Comparison of ENCODE assay signal across 11 cellular contexts in the genomic region with DNA sequence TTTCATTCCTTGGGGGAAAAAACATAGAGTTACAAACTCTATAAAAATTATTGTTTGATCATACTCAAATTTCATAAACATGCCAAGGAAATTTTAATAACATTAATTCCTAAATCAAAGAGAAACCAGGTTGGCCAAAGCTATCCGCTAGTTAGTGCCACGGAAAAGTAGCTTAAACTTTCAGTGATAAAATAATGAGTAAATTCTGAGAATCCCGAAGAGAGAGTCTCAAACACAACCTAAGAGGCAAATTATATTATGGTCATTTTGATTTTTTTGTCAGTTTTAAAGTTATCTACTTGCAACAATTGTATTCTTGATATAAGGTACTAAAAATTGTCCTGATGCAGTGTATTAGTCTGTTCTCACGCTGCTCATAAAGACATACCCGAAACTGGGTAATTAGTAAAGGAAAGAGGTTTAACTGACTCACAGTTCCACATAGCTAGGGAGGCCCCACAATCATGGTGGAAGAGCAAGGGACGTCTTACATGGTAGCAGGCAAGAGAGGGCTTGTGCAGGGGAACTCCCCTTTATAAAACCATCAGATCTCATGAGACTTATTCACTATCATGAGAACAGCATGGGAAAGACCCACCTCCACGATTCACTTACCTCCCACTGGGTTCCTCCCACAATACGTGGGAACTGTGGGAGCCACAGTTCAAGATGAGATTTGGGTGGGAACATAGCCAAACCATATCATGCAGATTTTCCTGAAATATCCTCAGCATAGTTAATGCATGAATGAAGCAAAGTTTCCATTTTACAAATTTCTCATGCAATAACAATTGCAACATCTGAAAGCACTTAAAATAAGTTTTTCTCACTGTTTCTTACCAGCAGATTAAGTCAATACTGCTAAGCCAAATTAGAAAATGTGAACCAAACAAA.
DNase-seq lines count a peak whose midpoint lies in the region; ATAC-seq, FAIRE-seq and TF ChIP-seq lines count a peak whose summit lies in the region.
"Had no signal": no experiment of that assay in that cellular context is flagged by ENCODE, and none has a peak within 500 bp of the region (broad histone marks: within the 10 kb centered on the region; RNA-seq: fewer than 3 reads in every experiment).

No MANE protein-coding gene starts in this region.

- peaks cover 0 to 4% (median 0%) of the 10 kb centered on the region in 4 donors for H3K27me3 ChIP-seq in pancreas
- H3K27me3 ChIP-seq in breast epithelium, result no peaks in the 10 kb centered on the region

- ATAC-seq in GM19025 (IDR thresholded peaks at IDR 0.05; ENCODE audit: low read depth, unreplicated experiment) (peak; percentile 56), HG03108 (IDR thresholded peaks at IDR 0.05; ENCODE audit: unreplicated experiment) (peak; percentile 49), pancreas (no peak), T-helper 17 cell (no peak)

- intact Hi-C loops in pancreas (cut with DNase I), result no loop called here
- intact Hi-C loops in breast epithelium (cut with DNase I; ENCODE audit: low total_unique reads), result no loop called here

- no peak overlapping the region for H3K27ac Mint-ChIP-seq in T-helper 17 cell
- H3K27ac Mint-ChIP-seq: CD8-positive, alpha-beta memory T cell had no signal

- DNase-seq in AG20443 (ENCODE audit: low spot score) (peak; percentile 21), dedifferentiated amniotic fluid mesenchymal stem cell (ENCODE audit: extremely low spot score) (peak; percentile 76), pancreas (no peak), T-helper 17 cell (no peak), NCI-H1417 (lab: John Stamatoyannopoulos, UW) (no peak), breast epithelium (ENCODE audit: low spot score in 2 of 2) (no peak)
- DNase-seq: CD8-positive, alpha-beta memory T cell; NCI-H187 treated with DMSO at 0.1 percent for 48 hours had no signal

- no peaks in the 10 kb centered on the region for H3K36me3 Mint-ChIP-seq in T-helper 17 cell (ENCODE audit: low read depth)
- H3K36me3 Mint-ChIP-seq: CD8-positive, alpha-beta memory T cell had no signal

- H3K4me1 ChIP-seq in pancreas (no peaks in the 10 kb centered on the region), breast epithelium (no peaks in the 10 kb centered on the region)

- H3K4me3 ChIP-seq in pancreas (no peak overlapping the region), breast epithelium (no peak overlapping the region)

- TF ChIP-seq CTCF in pancreas (IDR thresholded peaks at IDR 0.05) (no peak), breast epithelium (IDR thresholded peaks at IDR 0.05) (no peak)

- H3K9me3 ChIP-seq in pancreas (no peaks in the 10 kb centered on the region), T-helper 17 cell (ENCODE audit: control insufficient read depth, low read length, poor library complexity, severe bottlenecking) (no peaks in the 10 kb centered on the region), breast epithelium (no peaks in the 10 kb centered on the region)

- FAIRE-seq in pancreas (lab: Jason Lieb, UNC), result no peak

- no peaks in the 10 kb centered on the region for H3K36me3 ChIP-seq in pancreas
- H3K36me3 ChIP-seq in breast epithelium, result no peaks in the 10 kb centered on the region

- TF ChIP-seq POLR2A in breast epithelium (IDR thresholded peaks at IDR 0.05), result no peak

- peaks cover 3% of the 10 kb centered on the region for H3K4me1 Mint-ChIP-seq in T-helper 17 cell
- H3K4me1 Mint-ChIP-seq: CD8-positive, alpha-beta memory T cell had no signal

- H3K4me3 Mint-ChIP-seq in T-helper 17 cell, result no peak overlapping the region
- H3K4me3 Mint-ChIP-seq: CD8-positive, alpha-beta memory T cell had no signal

- 67 to 81% methylated on average over 8 of the region's 8 CpGs for WGBS in pancreas, 2 donors

- peaks cover 22% of the 10 kb centered on the region for H3K27me3 Mint-ChIP-seq in T-helper 17 cell

- H3K27ac ChIP-seq in pancreas (no peak overlapping the region), breast epithelium (no peak overlapping the region)
- H3K27ac ChIP-seq: epithelial cell of prostate had no signal

Comparison
In these comparisons a context has a peak if more than half of its experiments do, and no peak if none do; other contexts are left out.
1. DNase-seq: peak in AG20443 (single experiment) and dedifferentiated amniotic fluid mesenchymal stem cell (single experiment); none in pancreas (0 of 6), T-helper 17 cell (0 of 3), NCI-H1417 (0 of 3) and breast epithelium (0 of 2).
2. ATAC-seq: peak in GM19025 (single experiment) and HG03108 (single experiment); none in pancreas (0 of 4) and T-helper 17 cell (single experiment).